Comparison of ENCODE assay signal across 27 cellular contexts in genomic region chrX:29269390-29269789, GRCh38.
"Had no signal": no experiment of that assay in that cellular context is flagged by ENCODE, and none has a peak within 500 bp of the region (broad histone marks: within the 10 kb centered on the region; RNA-seq: fewer than 3 reads in every experiment).

No MANE protein-coding gene starts in this region.

- H3K27me3 ChIP-seq: stomach, suprapubic skin, testis, thyroid gland, tibial artery, tibial nerve, transverse colon, upper lobe of left lung, upper lobe of right lung, uterus, vagina had no signal

- H3K4me3 ChIP-seq: stomach, suprapubic skin, testis, thoracic aorta, thyroid gland, tibial artery, tibial nerve, transverse colon, upper lobe of left lung, upper lobe of right lung, uterus, vagina had no signal

- ATAC-seq: stimulated activated effector memory CD8-positive, alpha-beta T cell treated with anti-CD3 and anti-CD28 coated beads, Interleukin-12 subunit alpha, Interleukin-12 subunit beta, amount 100 ng/mL, for 72 hours; stimulated activated memory B cell treated with anti-CD40 and anti-IgM and Interleukin-4, amounts not matched to agents 10 μg/mL and 1 μg/mL and 100 μg/mL, for 72 hours; stimulated activated naive B cell treated with anti-CD40 and anti-IgM and Interleukin-4, amounts not matched to agents 10 μg/mL and 1 μg/mL and 100 μg/mL, for 72 hours; stimulated activated naive CD8-positive, alpha-beta T cell treated with anti-CD3 and anti-CD28 coated beads, Interleukin-15, amount 100 ng/mL, for 72 hours; stimulated activated naive CD8-positive, alpha-beta T cell treated with anti-CD3 and anti-CD28 coated beads, Interleukin-15, Interleukin-2, amounts not matched to agents 100 U/mL and 50 U/mL, for 24 hours; upper lobe of right lung had no signal

- H3K36me3 ChIP-seq: stomach, suprapubic skin, thoracic aorta, thyroid gland, tibial artery, tibial nerve, transverse colon, upper lobe of left lung, upper lobe of right lung, uterus, vagina had no signal

- H3K27ac ChIP-seq: stomach, suprapubic skin, testis, thoracic aorta, thyroid gland, tibial artery, tibial nerve, transverse colon, upper lobe of left lung, upper lobe of right lung, uterus, vagina had no signal

- H3K9me3 ChIP-seq: suprapubic skin, testis, thoracic aorta, thyroid gland, tibial artery, tibial nerve, transverse colon, upper lobe of left lung, upper lobe of right lung, uterus, vagina had no signal

- FAIRE-seq: urothelium cell line had no signal

- H3K4me1 ChIP-seq: stomach, suprapubic skin, testis, thyroid gland, tibial artery, tibial nerve, transverse colon, upper lobe of left lung, upper lobe of right lung, uterus, vagina had no signal

- DNase-seq: stimulated activated CD4-positive, alpha-beta T cell treated with anti-CD3 and anti-CD28 coated beads, Interleukin-2, amount 100 ng/mL, for 48 hours; stimulated activated CD4-positive, alpha-beta T cell treated with anti-CD3 and anti-CD28 coated beads, Interleukin-4, amount 100 ng/mL, for 1 hour; stimulated activated CD4-positive, alpha-beta T cell treated with anti-CD3 and anti-CD28 coated beads, Interleukin-4, amount 100 ng/mL, for 24 hours; stimulated activated CD4-positive, alpha-beta T cell treated with anti-CD3 and anti-CD28 coated beads, Interleukin-4, amount 100 ng/mL, for 4 hours; stimulated activated CD8-positive, alpha-beta memory T cell treated with anti-CD3 and anti-CD28 coated beads, Interleukin-4, amount 100 ng/mL, for 48 hours; stimulated activated naive B cell treated with anti-CD40 and anti-IgM and Interleukin-4, amounts not matched to agents 10 μg/mL and 1 μg/mL and 100 μg/mL, for 72 hours; stimulated activated naive CD4-positive, alpha-beta T cell; stimulated activated naive CD4-positive, alpha-beta T cell treated with Interleukin-2 at 50 U/mL for 16 hours; stimulated activated naive CD8-positive, alpha-beta T cell treated with anti-CD3 and anti-CD28 coated beads, Interleukin-15, amount 100 ng/mL, for 72 hours; stimulated activated naive CD8-positive, alpha-beta T cell treated with anti-CD3 and anti-CD28 coated beads, Interleukin-15, Interleukin-2, amounts not matched to agents 100 U/mL and 50 U/mL, for 24 hours; stomach; substantia nigra; testis; thyroid gland; tibial artery; transverse colon; trophoblast cell; upper lobe of left lung; upper lobe of right lung; uterus had no signal
